Comparison of ENCODE assay signal across 1 cellular context in the genomic region with DNA sequence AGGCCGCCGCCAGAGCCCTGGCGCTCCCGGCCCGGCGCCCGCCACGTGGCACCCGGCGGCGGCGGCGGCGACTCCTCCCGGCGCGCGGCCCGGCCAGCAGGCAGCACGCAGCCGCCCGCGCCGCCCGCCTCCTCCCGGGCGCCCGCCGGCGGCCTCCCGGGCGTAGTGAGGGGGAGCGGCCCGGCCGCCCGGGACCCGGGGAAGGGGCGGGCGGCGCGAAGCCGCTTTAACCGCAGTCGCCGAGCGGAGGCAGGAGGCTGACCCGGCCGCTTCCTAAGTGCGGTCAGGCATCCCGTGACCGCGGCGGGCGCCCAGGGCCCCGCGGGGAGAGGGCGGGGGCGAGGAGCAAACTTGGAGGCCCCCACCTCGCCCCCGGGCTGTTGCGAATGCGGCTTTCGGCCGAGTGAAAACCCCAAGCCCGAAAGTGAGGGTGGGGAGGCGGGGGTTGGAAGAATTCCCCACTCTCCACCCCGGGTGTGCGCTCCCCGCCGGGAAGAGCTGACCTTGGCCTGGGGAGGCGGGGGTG.
TF ChIP-seq lines count a peak whose summit lies in the region.

No MANE protein-coding gene starts in this region.

TF ChIP-seq in HCT116, 20 proteins besides CTCF, POLR2A, EP300 and RAD21 (continued from another document):
- TF ChIP-seq, protein P1, sequence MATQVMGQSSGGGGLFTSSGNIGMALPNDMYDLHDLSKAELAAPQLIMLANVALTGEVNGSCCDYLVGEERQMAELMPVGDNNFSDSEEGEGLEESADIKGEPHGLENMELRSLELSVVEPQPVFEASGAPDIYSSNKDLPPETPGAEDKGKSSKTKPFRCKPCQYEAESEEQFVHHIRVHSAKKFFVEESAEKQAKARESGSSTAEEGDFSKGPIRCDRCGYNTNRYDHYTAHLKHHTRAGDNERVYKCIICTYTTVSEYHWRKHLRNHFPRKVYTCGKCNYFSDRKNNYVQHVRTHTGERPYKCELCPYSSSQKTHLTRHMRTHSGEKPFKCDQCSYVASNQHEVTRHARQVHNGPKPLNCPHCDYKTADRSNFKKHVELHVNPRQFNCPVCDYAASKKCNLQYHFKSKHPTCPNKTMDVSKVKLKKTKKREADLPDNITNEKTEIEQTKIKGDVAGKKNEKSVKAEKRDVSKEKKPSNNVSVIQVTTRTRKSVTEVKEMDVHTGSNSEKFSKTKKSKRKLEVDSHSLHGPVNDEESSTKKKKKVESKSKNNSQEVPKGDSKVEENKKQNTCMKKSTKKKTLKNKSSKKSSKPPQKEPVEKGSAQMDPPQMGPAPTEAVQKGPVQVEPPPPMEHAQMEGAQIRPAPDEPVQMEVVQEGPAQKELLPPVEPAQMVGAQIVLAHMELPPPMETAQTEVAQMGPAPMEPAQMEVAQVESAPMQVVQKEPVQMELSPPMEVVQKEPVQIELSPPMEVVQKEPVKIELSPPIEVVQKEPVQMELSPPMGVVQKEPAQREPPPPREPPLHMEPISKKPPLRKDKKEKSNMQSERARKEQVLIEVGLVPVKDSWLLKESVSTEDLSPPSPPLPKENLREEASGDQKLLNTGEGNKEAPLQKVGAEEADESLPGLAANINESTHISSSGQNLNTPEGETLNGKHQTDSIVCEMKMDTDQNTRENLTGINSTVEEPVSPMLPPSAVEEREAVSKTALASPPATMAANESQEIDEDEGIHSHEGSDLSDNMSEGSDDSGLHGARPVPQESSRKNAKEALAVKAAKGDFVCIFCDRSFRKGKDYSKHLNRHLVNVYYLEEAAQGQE (IDR thresholded peaks at IDR 0.05; ENCODE audit: low read depth): no peak
- TF ChIP-seq, protein P2, sequence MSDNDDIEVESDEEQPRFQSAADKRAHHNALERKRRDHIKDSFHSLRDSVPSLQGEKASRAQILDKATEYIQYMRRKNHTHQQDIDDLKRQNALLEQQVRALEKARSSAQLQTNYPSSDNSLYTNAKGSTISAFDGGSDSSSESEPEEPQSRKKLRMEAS (IDR thresholded peaks at IDR 0.05): no peak
- no peak for TF ChIP-seq CEBPB (IDR thresholded peaks at IDR 0.05; ENCODE audit: low read depth)
TF ChIP-seq in HCT116: peak in this region for 0.
